Comparison of ENCODE assay signal across 19 cellular contexts in the genomic region with DNA sequence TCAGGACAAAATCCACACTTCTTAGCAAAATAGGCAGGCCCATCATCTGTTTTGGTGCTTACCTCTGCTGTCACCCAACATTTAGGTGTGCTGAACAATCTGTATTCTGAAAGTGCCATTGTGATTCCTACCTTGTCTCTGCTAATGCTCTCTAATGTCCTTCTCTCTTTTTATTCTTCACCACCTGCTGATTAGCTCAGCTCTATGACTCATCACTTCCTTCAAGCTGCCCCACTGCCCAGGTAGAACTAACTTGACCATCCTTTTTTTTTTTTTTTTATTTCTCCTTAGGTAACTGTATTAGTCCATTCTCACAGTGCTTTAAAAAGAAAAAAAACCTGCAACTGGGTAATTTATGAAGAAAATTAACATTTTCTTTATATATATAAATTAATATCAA.
"Had no signal": no experiment of that assay in that cellular context is flagged by ENCODE, and none has a peak within 500 bp of the region (broad histone marks: within the 10 kb centered on the region; RNA-seq: fewer than 3 reads in every experiment).

No MANE protein-coding gene starts in this region.

- H3K4me1 ChIP-seq: foreskin keratinocyte, left ventricle myocardium inferior, right atrium auricular region, tibial artery had no signal

- H3K4me3 ChIP-seq: dorsolateral prefrontal cortex, left ventricle myocardium inferior, right atrium auricular region, tibial artery had no signal

- ATAC-seq: activated naive CD8-positive, alpha-beta T cell treated with anti-CD3 and anti-CD28 coated beads, Interleukin-2, amount 50 U/mL, for 24 hours; foreskin keratinocyte; stimulated activated naive CD8-positive, alpha-beta T cell treated with anti-CD3 and anti-CD28 coated beads, Interleukin-15, Interleukin-2, amounts not matched to agents 100 U/mL and 50 U/mL, for 24 hours had no signal

- H3K9me3 ChIP-seq: left ventricle myocardium inferior, right atrium auricular region, tibial artery had no signal

- DNase-seq: activated CD4-positive, alpha-beta memory T cell treated with anti-CD3 and anti-CD28 coated beads, Interleukin-2, amount 10 ng/mL, durations not matched to agents 7 days and 5 days; activated CD4-positive, alpha-beta T cell treated with anti-CD3 and anti-CD28 coated beads for 48 hours; activated CD4-positive, CD25-positive, alpha-beta regulatory T cell; activated naive CD4-positive, alpha-beta T cell treated with anti-CD3 and anti-CD28 coated beads, Interleukin-2, amount 10 ng/mL, durations not matched to agents 7 days and 5 days; activated naive CD8-positive, alpha-beta T cell treated with anti-CD3 and anti-CD28 coated beads, Interleukin-2, amount 50 U/mL, for 24 hours; activated T-cell treated with anti-CD3 and anti-CD28 coated beads, Interleukin-2, amount 50 U/mL, for 1 hour; anterior cingulate cortex; central memory CD4-positive, alpha-beta T cell; dorsolateral prefrontal cortex; foreskin keratinocyte; hypothalamus; left ventricle myocardium inferior; stimulated activated naive CD8-positive, alpha-beta T cell treated with anti-CD3 and anti-CD28 coated beads, Interleukin-15, Interleukin-2, amounts not matched to agents 100 U/mL and 50 U/mL, for 24 hours; substantia nigra; T1000; tibial artery had no signal

- H3K36me3 ChIP-seq: left ventricle myocardium inferior, right atrium auricular region, tibial artery had no signal

- H3K27ac ChIP-seq: dorsolateral prefrontal cortex, foreskin keratinocyte, left ventricle myocardium inferior, right atrium auricular region, tibial artery had no signal

- H3K27me3 ChIP-seq: dorsolateral prefrontal cortex, foreskin keratinocyte, right atrium auricular region, tibial artery had no signal

- FAIRE-seq: colon, urothelium cell line had no signal
